21 cellular contexts compared by ENCODE assay signal in genomic region chr2:11615209-11615608, GRCh38. TPM values are rescaled to one million over a fixed set of nuclear protein-coding genes. Genes with fewer than 3 reads are reported as not detected.
"Had no signal": no experiment of that assay in that cellular context is flagged by ENCODE, and none has a peak within 500 bp of the region (broad histone marks: within the 10 kb centered on the region; RNA-seq: fewer than 3 reads in every experiment).

No MANE protein-coding gene starts in this region.

- H3K36me3 ChIP-seq: SJSA1 had no signal

- ATAC-seq: Panc1, Right ventricle myocardium inferior had no signal

- H3K27me3 ChIP-seq: SJSA1 had no signal

- DNase-seq: Karpas-422, KG1, MM.1S, NCI-H1092 treated with DMSO at 0.1 percent for 48 hours, NCI-H1436, NCI-H187, NCI-H2029, NCI-H2081 treated with DMSO at 0.1 percent for 48 hours, NCI-H2171, NCI-H226, NCI-H446, NCI-H510A, NCI-H524 treated with DMSO at 0.1 percent for 48 hours, NCI-H69, NCI-H774, SIG-M5 had no signal

- H3K4me1 ChIP-seq: SJSA1 had no signal

- H3K27ac ChIP-seq: HL-60, SJSA1, SK-N-MC had no signal

- H3K9me3 ChIP-seq: SJSA1 had no signal

- H3K4me3 ChIP-seq: SJSA1, SK-N-MC had no signal

RNA-seq across cellular contexts. Expression of gene NTSR2, which starts 54.8 kb away (rescaled TPM):
- total RNA-seq: Right ventricle myocardium inferior, SJSA1 had no signal
